ENCODE assay signal across 13 cellular contexts in genomic region chr17:73773702-73774101, GRCh38.
"Had no signal": no experiment of that assay in that cellular context is flagged by ENCODE, and none has a peak within 500 bp of the region (broad histone marks: within the 10 kb centered on the region; RNA-seq: fewer than 3 reads in every experiment).

No MANE protein-coding gene starts in this region.

- H3K36me3 ChIP-seq: lower lobe of right lung, right lobe of liver, suprapubic skin had no signal

- ATAC-seq: effector memory CD8-positive, alpha-beta T cell; left colon; lower lobe of right lung; right lobe of liver; stimulated activated naive CD8-positive, alpha-beta T cell treated with anti-CD3 and anti-CD28 coated beads, Interleukin-15, Interleukin-2, amounts not matched to agents 100 U/mL and 50 U/mL, for 24 hours; T-helper 17 cell had no signal

- DNase-seq: activated CD4-positive, alpha-beta T cell treated with anti-CD3 and anti-CD28 coated beads for 48 hours; activated CD8-positive, alpha-beta memory T cell treated with anti-CD3 and anti-CD28 coated beads for 24 hours; activated naive CD4-positive, alpha-beta T cell treated with anti-CD3 and anti-CD28 coated beads, Interleukin-2, amount 50 U/mL, for 16 hours; dermis blood vessel endothelial cell; effector memory CD8-positive, alpha-beta T cell; left colon; lower lobe of right lung; stimulated activated naive CD8-positive, alpha-beta T cell treated with anti-CD3 and anti-CD28 coated beads, Interleukin-15, Interleukin-2, amounts not matched to agents 100 U/mL and 50 U/mL, for 24 hours; T-helper 17 cell; trophoblast cell had no signal

- H3K27me3 ChIP-seq: right lobe of liver had no signal

- H3K4me3 ChIP-seq: lower lobe of right lung, right lobe of liver, smooth muscle cell, suprapubic skin had no signal

- H3K9me3 ChIP-seq: lower lobe of right lung, right lobe of liver, suprapubic skin had no signal

- H3K27ac ChIP-seq: lower lobe of right lung, right lobe of liver, suprapubic skin had no signal
